23 cellular contexts compared by ENCODE assay signal in the genomic region with DNA sequence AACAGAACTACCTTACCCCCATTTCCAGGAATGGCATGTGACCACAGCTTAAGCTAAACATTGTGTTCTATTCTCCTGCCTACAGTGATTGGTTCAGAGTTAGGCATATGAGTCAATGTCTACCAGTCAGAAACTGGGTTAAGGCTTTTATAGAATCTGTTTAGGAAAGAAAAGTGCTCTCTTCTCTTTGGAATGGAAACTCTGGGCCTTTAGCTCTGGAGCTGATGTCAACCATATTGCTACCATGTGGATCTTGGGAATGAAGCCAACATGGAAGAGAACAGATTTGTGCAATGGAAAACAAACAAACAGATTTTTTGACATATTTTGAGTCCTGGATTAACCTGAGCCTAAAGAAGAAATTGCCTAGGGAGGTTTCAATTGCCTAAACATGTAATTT.
"Had no signal": no experiment of that assay in that cellular context is flagged by ENCODE, and none has a peak within 500 bp of the region (broad histone marks: within the 10 kb centered on the region; RNA-seq: fewer than 3 reads in every experiment).

No MANE protein-coding gene starts in this region.

- DNase-seq: activated CD4-positive, alpha-beta T cell treated with anti-CD3 and anti-CD28 coated beads, Interleukin-2, amount 10 ng/mL, durations not matched to agents 7 days and 5 days; activated CD4-positive, CD25-positive, alpha-beta regulatory T cell treated with anti-CD3 and anti-CD28 coated beads, Interleukin-2, amount 50 U/mL, for 72 hours; activated CD8-positive, alpha-beta memory T cell treated with anti-CD3 and anti-CD28 coated beads, Interleukin-2, amount 10 ng/mL, durations not matched to agents 7 days and 5 days; activated CD8-positive, alpha-beta T cell treated with anti-CD3 and anti-CD28 coated beads for 36 hours; activated gamma-delta T cell treated with Interleukin-2 at 50 U/mL for 16 hours; brain microvascular endothelial cell; glutamatergic neuron; left cardiac atrium; mucosa of descending colon; nephron progenitor cell; pancreas; psoas muscle; stimulated activated CD4-positive, alpha-beta T cell treated with anti-CD3 and anti-CD28 coated beads, Interleukin-4, amount 100 ng/mL, for 24 hours; stimulated activated naive CD8-positive, alpha-beta T cell treated with anti-CD3 and anti-CD28 coated beads, Interleukin-15, Interleukin-2, amounts not matched to agents 100 U/mL and 50 U/mL, for 24 hours; T-cell; thyroid gland; upper lobe of right lung; WERI-Rb-1 had no signal

- H3K4me3 ChIP-seq: ascending aorta, coronary artery, esophagus muscularis mucosa, hepatocyte, mucosa of descending colon, pancreas, psoas muscle, right atrium auricular region, thyroid gland, upper lobe of right lung had no signal
